In the genomic region with DNA sequence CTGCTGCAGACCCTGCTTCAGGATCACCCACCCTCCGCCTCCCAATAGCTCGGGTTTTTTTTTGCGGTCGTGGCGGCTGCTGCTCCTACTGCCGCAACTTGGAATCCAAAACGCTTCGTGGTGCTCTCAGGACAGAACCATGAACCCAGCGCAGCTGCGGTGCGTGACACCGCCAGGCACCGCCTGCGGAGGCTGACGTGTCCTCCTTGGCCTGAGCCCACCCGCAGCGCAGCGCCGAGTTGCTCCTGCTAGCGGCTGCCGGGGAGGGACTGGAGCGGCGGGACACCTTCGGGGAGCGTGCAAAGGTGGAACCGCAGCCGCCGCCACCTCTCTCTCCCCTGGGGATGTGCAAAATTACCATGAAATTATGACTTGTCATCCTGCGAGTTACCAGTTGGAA, we compare ENCODE assay signal across 30 cellular contexts.
"Had no signal": no experiment of that assay in that cellular context is flagged by ENCODE, and none has a peak within 500 bp of the region (broad histone marks: within the 10 kb centered on the region; RNA-seq: fewer than 3 reads in every experiment).

No MANE protein-coding gene starts in this region.

- H3K4me3 Mint-ChIP-seq: mesothelial cell of epicardium; naive B cell; natural killer cell treated with Interleukin-12 subunit alpha and Interleukin-12 subunit beta and Interleukin-15 and Interleukin-18, amount 100 ng/mL, for 72 hours; neural progenitor cell; stimulated activated memory B cell treated with anti-CD40 and anti-IgM and Interleukin-4, amounts not matched to agents 10 μg/mL and 1 μg/mL and 100 μg/mL, for 72 hours; stimulated activated naive CD8-positive, alpha-beta T cell treated with anti-CD3 and anti-CD28 coated beads, Interleukin-15, Interleukin-2, amounts not matched to agents 100 ng/mL and 50 ng/mL, for 24 hours had no signal

- H3K27ac Mint-ChIP-seq: mesothelial cell of epicardium; naive B cell; natural killer cell treated with Interleukin-12 subunit alpha and Interleukin-12 subunit beta and Interleukin-15 and Interleukin-18, amount 100 ng/mL, for 72 hours; neural progenitor cell; stimulated activated memory B cell treated with anti-CD40 and anti-IgM and Interleukin-4, amounts not matched to agents 10 μg/mL and 1 μg/mL and 100 μg/mL, for 72 hours; stimulated activated naive CD8-positive, alpha-beta T cell treated with anti-CD3 and anti-CD28 coated beads, Interleukin-15, Interleukin-2, amounts not matched to agents 100 ng/mL and 50 ng/mL, for 24 hours had no signal

- H3K27me3 Mint-ChIP-seq: naive B cell; natural killer cell treated with Interleukin-12 subunit alpha and Interleukin-12 subunit beta and Interleukin-15 and Interleukin-18, amount 100 ng/mL, for 72 hours; stimulated activated memory B cell treated with anti-CD40 and anti-IgM and Interleukin-4, amounts not matched to agents 10 μg/mL and 1 μg/mL and 100 μg/mL, for 72 hours; stimulated activated naive CD8-positive, alpha-beta T cell treated with anti-CD3 and anti-CD28 coated beads, Interleukin-15, Interleukin-2, amounts not matched to agents 100 ng/mL and 50 ng/mL, for 24 hours had no signal

- H3K36me3 ChIP-seq: esophagus muscularis mucosa, heart right ventricle, left lung, neural progenitor cell, prostate gland, right atrium auricular region, transverse colon, upper lobe of right lung, vagina had no signal

- ATAC-seq: heart right ventricle; left cardiac atrium; left lung; mucosa of descending colon; natural killer cell treated with Interleukin-12 subunit alpha and Interleukin-12 subunit beta and Interleukin-15 and Interleukin-18, amount 100 ng/mL, for 72 hours; sciatic nerve; upper lobe of right lung had no signal

- H3K27ac ChIP-seq: coronary artery, esophagus muscularis mucosa, heart right ventricle, left lung, neural progenitor cell, prostate gland, right atrium auricular region, transverse colon, upper lobe of right lung, vagina had no signal

- H2AFZ ChIP-seq: neural progenitor cell had no signal

- H3K36me3 Mint-ChIP-seq: mesothelial cell of epicardium; naive B cell; neural progenitor cell; stimulated activated memory B cell treated with anti-CD40 and anti-IgM and Interleukin-4, amounts not matched to agents 10 μg/mL and 1 μg/mL and 100 μg/mL, for 72 hours had no signal

- FAIRE-seq: endothelial cell of umbilical vein, islet of Langerhans had no signal

- H3K4me1 Mint-ChIP-seq: mesothelial cell of epicardium; naive B cell; neural progenitor cell; stimulated activated memory B cell treated with anti-CD40 and anti-IgM and Interleukin-4, amounts not matched to agents 10 μg/mL and 1 μg/mL and 100 μg/mL, for 72 hours had no signal

- H3K4me1 ChIP-seq: esophagus muscularis mucosa, heart right ventricle, left lung, neural progenitor cell, prostate gland, right atrium auricular region, transverse colon, upper lobe of right lung, vagina had no signal

- DNase-seq: dermis blood vessel endothelial cell; effector memory CD4-positive, alpha-beta T cell; foreskin melanocyte; glutamatergic neuron; heart right ventricle; hippocampal formation; left cardiac atrium; mesenchymal stem cell; naive B cell; nucleus accumbens; stimulated activated CD4-positive, alpha-beta T cell treated with anti-CD3 and anti-CD28 coated beads, Interleukin-2, amount 100 ng/mL, for 24 hours; stimulated activated CD4-positive, alpha-beta T cell treated with anti-CD3 and anti-CD28 coated beads, Interleukin-4, amount 100 ng/mL, for 24 hours; transverse colon; upper lobe of right lung had no signal

- H3K9me3 ChIP-seq: prostate gland, right atrium auricular region, upper lobe of right lung, vagina had no signal

- H3K4me3 ChIP-seq: coronary artery, esophagus muscularis mucosa, heart right ventricle, left lung, mucosa of descending colon, neural progenitor cell, prostate gland, right atrium auricular region, smooth muscle cell, transverse colon, upper lobe of right lung, vagina had no signal

- H3K4me2 ChIP-seq: neural progenitor cell, smooth muscle cell had no signal
